ENCODE assay signal across 6 cellular contexts in the genomic region with DNA sequence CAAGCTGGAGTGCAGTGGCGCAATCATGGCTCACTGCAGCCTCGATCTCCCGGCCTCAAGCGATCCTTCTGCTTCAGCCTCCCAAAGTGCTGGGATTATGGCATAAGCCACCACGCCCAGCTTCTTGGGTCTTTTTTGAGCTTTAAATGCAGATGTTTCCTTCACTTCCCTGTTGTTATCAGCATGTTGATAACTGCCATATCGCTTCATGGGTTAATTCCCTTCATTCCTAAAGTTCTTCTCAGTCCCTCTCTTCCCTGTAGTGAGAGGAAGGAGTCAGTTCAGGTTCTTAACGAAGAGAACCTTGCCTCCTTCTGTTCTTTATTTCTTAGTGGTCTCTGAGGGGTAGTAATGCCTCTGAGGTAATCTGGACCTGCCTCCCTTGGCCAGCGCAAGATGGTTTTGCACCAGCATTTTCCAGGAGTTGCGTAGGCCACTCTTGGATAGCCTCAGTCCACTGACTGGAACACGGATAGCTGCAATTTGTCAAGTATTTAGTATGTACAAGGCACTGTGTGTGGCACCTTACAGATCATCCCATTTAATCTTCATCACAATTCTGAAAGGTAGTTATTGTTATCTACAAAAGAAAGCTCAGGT.
"Had no signal": no experiment of that assay in that cellular context is flagged by ENCODE, and none has a peak within 500 bp of the region (broad histone marks: within the 10 kb centered on the region; RNA-seq: fewer than 3 reads in every experiment).

No MANE protein-coding gene starts in this region.

- ATAC-seq: GM12878 had no signal

- DNase-seq: GDM1 had no signal

- FAIRE-seq: G401.6, GM12878, GM12891, GM18507, GM19239 had no signal

- H3K4me3 ChIP-seq: GM12878 had no signal
